In genomic region chr2:24821433-24821891, GRCh38 we compare ENCODE assay signal across 1 cellular context.
TF ChIP-seq lines count a peak whose summit lies in the region.

No MANE protein-coding gene starts in this region.

TF ChIP-seq in GM12878, 131 proteins besides CTCF, POLR2A, EP300 and RAD21:
- no peak for TF ChIP-seq ATF2 (IDR thresholded peaks at IDR 0.05; ENCODE audit: low read length)
- TF ChIP-seq MLLT1 (IDR thresholded peaks at IDR 0.05), result no peak
- TF ChIP-seq RELB (IDR thresholded peaks at IDR 0.05; ENCODE audit: low read depth), result no peak
- TF ChIP-seq BRCA1 (IDR thresholded peaks at IDR 0.05; ENCODE audit: low read depth, low read length), result no peak
- no peak for TF ChIP-seq USF2 (IDR thresholded peaks at IDR 0.05; ENCODE audit: borderline replicate concordance, low read depth, low read length)
- no peak for TF ChIP-seq CEBPB (IDR thresholded peaks at IDR 0.05; ENCODE audit: borderline replicate concordance in 1 of 2, low read depth in 2 of 2, low read length in 2 of 2)
- TF ChIP-seq JUND (IDR thresholded peaks at IDR 0.05; ENCODE audit: low read depth, low read length), result no peak
- TF ChIP-seq NKRF (conservative IDR thresholded peaks at IDR 0.05), result no peak
- TF ChIP-seq PKNOX1 (IDR thresholded peaks at IDR 0.05), result no peak
- TF ChIP-seq BACH1 (IDR thresholded peaks at IDR 0.05; ENCODE audit: borderline replicate concordance), result no peak
